8 cellular contexts compared by ENCODE assay signal in the genomic region with DNA sequence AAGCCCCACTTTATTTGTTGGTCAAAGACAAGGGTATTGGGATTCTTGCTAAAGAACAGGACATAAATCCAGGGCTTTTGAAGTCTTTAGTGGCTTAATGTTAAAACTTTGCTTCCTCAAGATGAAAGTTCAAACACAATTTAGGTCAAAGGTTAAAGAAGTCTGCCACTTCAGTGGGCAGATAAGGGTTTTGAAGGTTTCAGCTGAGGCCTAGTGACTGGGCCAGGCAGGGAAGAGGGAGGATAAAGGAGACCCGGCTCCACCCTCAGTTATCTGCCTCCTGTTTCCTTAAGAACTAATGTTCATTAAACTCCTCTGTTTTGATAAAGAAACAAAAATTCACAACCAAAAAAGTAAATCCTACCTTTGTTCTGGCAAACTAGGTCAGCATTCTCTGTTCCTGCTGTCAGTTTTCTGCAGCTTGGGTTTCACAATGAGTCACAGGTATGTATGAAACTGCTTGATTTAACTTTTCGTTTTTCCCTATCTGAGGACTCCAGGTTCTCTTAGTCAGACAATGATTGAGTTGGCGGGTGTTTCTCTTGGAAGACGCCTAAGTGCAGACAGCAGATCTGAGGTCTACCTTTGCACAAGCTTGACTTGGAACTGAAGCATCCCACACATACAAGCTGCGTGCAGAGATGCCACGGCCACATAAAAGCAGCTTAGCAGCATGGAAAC.
DNase-seq lines count a peak whose midpoint lies in the region; ATAC-seq lines count a peak whose summit lies in the region.

No MANE protein-coding gene starts in this region.

- peak; percentile 94 for ATAC-seq in HG03039 (IDR thresholded peaks at IDR 0.05; ENCODE audit: unreplicated experiment)

- DNase-seq in activated T-cell treated with anti-CD3 and anti-CD28 coated beads for 24 hours (ENCODE audit: low read depth): peak; percentile 32
- no peak for DNase-seq in activated T-cell treated with anti-CD3 and anti-CD28 coated beads for 4 hours
- peak; percentile 36 to 53 for DNase-seq in activated CD4-positive, alpha-beta T cell treated with anti-CD3 and anti-CD28 coated beads, Interleukin-2, amount 50 U/mL, for 48 hours
- DNase-seq in renal cortical epithelial cell (ENCODE audit: low read depth): peak; percentile 31
- DNase-seq in NOMO-1 (lab: John Stamatoyannopoulos, UW; ENCODE audit: unreplicated experiment in 2 of 2): no peak
- no peak for DNase-seq in ureter (ENCODE audit: low spot score)
- no peak for DNase-seq in KBM-7

- in situ Hi-C loops in KBM-7 (cut with MboI; ENCODE audit: low pct_unique_long_range_greater_than_20kb, low sequenced_read_pairs): loop anchor here (25.0 kb wide), 2 partner anchors 398 to 523 kb away; no protein-coding TSS in a partner anchor

Comparison
In these comparisons a context has a peak if more than half of its experiments do, and no peak if none do; other contexts are left out.
1. DNase-seq: peak in activated T-cell treated with anti-CD3 and anti-CD28 coated beads for 24 hours (single experiment), activated CD4-positive, alpha-beta T cell treated with anti-CD3 and anti-CD28 coated beads, Interleukin-2, amount 50 U/mL, for 48 hours (2 of 2) and renal cortical epithelial cell (single experiment); none in activated T-cell treated with anti-CD3 and anti-CD28 coated beads for 4 hours (single experiment), NOMO-1 (0 of 2), ureter (single experiment) and KBM-7 (single experiment).